Comparison of ENCODE assay signal across 15 cellular contexts in the genomic region with DNA sequence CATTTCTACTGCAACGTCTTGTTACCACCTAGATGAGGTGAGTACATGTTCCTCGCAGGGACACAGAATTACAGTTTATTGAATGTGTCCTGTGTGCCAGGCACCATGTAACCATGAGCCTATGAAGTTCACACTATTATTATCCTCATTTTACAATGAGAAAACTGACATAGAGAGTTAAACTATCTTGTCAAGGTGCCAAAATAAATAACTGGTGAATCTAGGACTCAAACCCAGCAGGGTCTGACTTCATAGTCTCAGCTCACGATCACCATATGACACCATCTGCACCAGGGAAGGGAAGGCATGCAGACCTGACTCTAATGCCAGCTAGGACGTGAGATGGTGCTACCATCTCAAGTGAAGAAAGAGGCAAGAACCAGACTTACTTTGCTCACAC. TPM values are rescaled to one million over a fixed set of nuclear protein-coding genes. Genes with fewer than 3 reads are reported as not detected.
DNase-seq lines count a peak whose midpoint lies in the region; ATAC-seq and TF ChIP-seq lines count a peak whose summit lies in the region.
"Had no signal": no experiment of that assay in that cellular context is flagged by ENCODE, and none has a peak within 500 bp of the region (broad histone marks: within the 10 kb centered on the region; RNA-seq: fewer than 3 reads in every experiment).

No MANE protein-coding gene starts in this region.

- H3K79me2 ChIP-seq in parathyroid adenoma (no peaks in the 10 kb centered on the region), Karpas-422 (ENCODE audit: low read length) (no peaks in the 10 kb centered on the region)

- peak; percentile 8 for DNase-seq in COR-L47 (lab: John Stamatoyannopoulos, UW)
- peak; percentile 5 for DNase-seq in EL
- DNase-seq in RPMI7951 (ENCODE audit: low read depth): peak; percentile 2
- no peak for DNase-seq in NCI-H146 treated with DMSO at 0.1 percent for 48 hours (lab: John Stamatoyannopoulos, UW; ENCODE audit: unreplicated experiment)
- no peak for DNase-seq in Karpas-422
- DNase-seq: C1 segment of cervical spinal cord; CD4-positive, alpha-beta T cell; DMS153; DND-41 had no signal

- H3K9ac ChIP-seq in parathyroid adenoma (no peak overlapping the region), Karpas-422 (ENCODE audit: low read length) (no peak overlapping the region)

- no peaks in the 10 kb centered on the region for H3K36me3 ChIP-seq in parathyroid adenoma (ENCODE audit: control insufficient read depth, insufficient read depth, low read length)
- H3K36me3 ChIP-seq in Karpas-422 (ENCODE audit: insufficient read depth, low read length): no peaks in the 10 kb centered on the region

- no peaks in the 10 kb centered on the region for H4K20me1 ChIP-seq in Karpas-422 (ENCODE audit: insufficient read depth, low read depth, low read length)

- no peak for ATAC-seq in HG03460 (IDR thresholded peaks at IDR 0.05; ENCODE audit: unreplicated experiment)
- ATAC-seq: HCT116 had no signal

- no peaks in the 10 kb centered on the region for H3K9me2 ChIP-seq in Karpas-422 (replicated peaks; ENCODE audit: insufficient read depth, low read length)

- peak overlapping the region; percentile 29 for H3K27ac ChIP-seq in parathyroid adenoma
- H3K27ac ChIP-seq in Karpas-422 (ENCODE audit: low read length): no peak overlapping the region

- H3K9me3 ChIP-seq in parathyroid adenoma (ENCODE audit: control insufficient read depth, low read length): no peaks in the 10 kb centered on the region
- no peaks in the 10 kb centered on the region for H3K9me3 ChIP-seq in Karpas-422 (ENCODE audit: low read length)

- TF ChIP-seq CTCF in parathyroid adenoma (IDR thresholded peaks at IDR 0.05): no peak

- H3K4me3 ChIP-seq in parathyroid adenoma (ENCODE audit: low read depth, low read length): no peak overlapping the region
- no peak overlapping the region for H3K4me3 ChIP-seq in Karpas-422 (ENCODE audit: low read length)

- H3K4me2 ChIP-seq in parathyroid adenoma (ENCODE audit: low read length) (no peak overlapping the region), Karpas-422 (ENCODE audit: low read depth, low read length, poor library complexity, severe bottlenecking) (no peak overlapping the region)

- H2AFZ ChIP-seq in parathyroid adenoma: peak overlapping the region; percentile 18
- no peak overlapping the region for H2AFZ ChIP-seq in Karpas-422 (ENCODE audit: low read length)

- peaks cover 28% of the 10 kb centered on the region for H3K4me1 ChIP-seq in parathyroid adenoma
- no peaks in the 10 kb centered on the region for H3K4me1 ChIP-seq in Karpas-422 (ENCODE audit: low read length)

- no peaks in the 10 kb centered on the region for H3K27me3 ChIP-seq in parathyroid adenoma (ENCODE audit: control insufficient read depth, insufficient read depth, low read length)
- H3K27me3 ChIP-seq in Karpas-422 (ENCODE audit: low read length): no peaks in the 10 kb centered on the region

RNA-seq across cellular contexts. Expression of a gene that starts 2.4 kb away (rescaled TPM):
- total RNA-seq in RPMI7951 (2014; rRNA removed; shearing (Covaris generic)): not detected in 2 replicates
- total RNA-seq in Karpas-422 (2014; rRNA removed; shearing (Covaris generic); ENCODE audit: low replicate concordance): not detected in 2 replicates
- total RNA-seq: B cell; CD4-positive, alpha-beta T cell; H4; HT1080 had no signal

RNA-seq across cellular contexts. Expression of a gene that starts 20.0 kb away (rescaled TPM):
- total RNA-seq in RPMI7951 (2014; rRNA removed; shearing (Covaris generic)): 0.36 TPM in 1 of 2 replicates, not detected in the other
- total RNA-seq in Karpas-422 (2014; rRNA removed; shearing (Covaris generic); ENCODE audit: low replicate concordance): not detected in 2 replicates
- total RNA-seq: HT1080 had no signal

Comparison
In these comparisons a context has a peak if more than half of its experiments do, and no peak if none do; other contexts are left out.
1. DNase-seq: peak in COR-L47 (single experiment), EL (single experiment) and RPMI7951 (single experiment); none in NCI-H146 treated with DMSO at 0.1 percent for 48 hours (single experiment) and Karpas-422 (single experiment).